Comparison of ENCODE assay signal across 16 cellular contexts in the genomic region with DNA sequence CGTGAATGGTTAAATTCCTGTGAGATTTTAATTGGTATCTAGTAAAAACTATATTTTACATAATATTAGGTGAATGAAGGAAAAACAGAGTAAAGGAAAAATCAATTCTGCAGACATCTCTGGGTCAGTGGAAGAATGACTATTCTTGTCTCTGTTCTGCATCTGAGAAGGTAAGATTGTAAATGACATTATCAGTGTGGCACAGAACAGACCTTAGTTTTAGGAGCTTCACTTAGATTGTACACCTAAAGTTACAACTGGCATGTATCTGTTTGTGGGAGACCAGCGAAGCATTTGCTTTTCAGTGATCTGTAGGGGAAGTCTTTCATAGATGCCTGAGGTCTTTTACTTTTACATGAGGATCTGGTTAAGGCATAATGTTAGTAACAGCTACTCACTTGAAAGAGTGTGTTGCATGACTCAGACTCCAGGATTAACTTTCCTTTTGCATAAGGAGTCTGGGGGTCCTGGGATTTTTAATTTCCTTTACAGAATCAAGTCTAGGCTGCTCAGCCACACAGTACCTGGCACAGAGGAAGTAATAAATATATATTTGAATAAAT. TPM values are rescaled to one million over a fixed set of nuclear protein-coding genes. Genes with fewer than 3 reads are reported as not detected.
DNase-seq lines count a peak whose midpoint lies in the region; ATAC-seq, FAIRE-seq and TF ChIP-seq lines count a peak whose summit lies in the region.
"Had no signal": no experiment of that assay in that cellular context is flagged by ENCODE, and none has a peak within 500 bp of the region (broad histone marks: within the 10 kb centered on the region; RNA-seq: fewer than 3 reads in every experiment).

No MANE protein-coding gene starts in this region.

- no peaks in the 10 kb centered on the region for H3K4me1 ChIP-seq in GM12878 (ENCODE audit: control insufficient read depth, insufficient read depth, low read length)
- H3K4me1 ChIP-seq in keratinocyte (ENCODE audit: control insufficient read depth, extremely low read depth, insufficient read depth, low read length) = peaks cover 13% of the 10 kb centered on the region
- H3K4me1 ChIP-seq in esophagus muscularis mucosa = peaks cover 7 to 25% (median 17%) of the 10 kb centered on the region in 4 donors
- H3K4me1 ChIP-seq: parathyroid adenoma, testis had no signal

- dilution Hi-C loops in keratinocyte (cut with MboI; ENCODE audit: extremely low pct_ligation_motif_present, low sequenced_read_pairs) = no loop called here

- TF ChIP-seq POLR2A in GM12878 (IDR thresholded peaks at IDR 0.05; ENCODE audit: low read depth, low read length) = no peak
- no peak for TF ChIP-seq POLR2A in esophagus muscularis mucosa (IDR thresholded peaks at IDR 0.05; ENCODE audit: low read depth)

- H4K20me1 ChIP-seq in GM12878 (ENCODE audit: control insufficient read depth, insufficient read depth) (no peaks in the 10 kb centered on the region), keratinocyte (ENCODE audit: control insufficient read depth, extremely low read depth, insufficient read depth, low read length) (no peaks in the 10 kb centered on the region)

- SMC1A ChIA-PET in GM12878 (lab: Charles Lee; ENCODE audit: uncharacterized antibody, unreplicated experiment) = interaction anchor here (0.6 to 1.6 kb wide), 4 partner anchors 8 to 123 kb away, joined by 3 to 4 read pairs (median 3); no protein-coding TSS in a partner anchor

- CTCF ChIA-PET in GM12878 (lab: Yijun Ruan, JAX) = interaction anchor here (1.2 kb wide), 1 partner anchor 21 kb away, joined by 3 read pairs; no protein-coding TSS in a partner anchor

- peak; percentile 30 for ATAC-seq in GM12878
- ATAC-seq in HG02610 (IDR thresholded peaks at IDR 0.05; ENCODE audit: unreplicated experiment) = no peak

- WGBS in GM12878 (ENCODE audit: insufficient coverage, insufficient replicate concordance, low lambda C conversion rate, missing lambda C conversion rate) = 75% methylated on average over 2 of the region's 2 CpGs
- WGBS in esophagus muscularis mucosa = 86% methylated on average over 2 of the region's 2 CpGs

- no peak overlapping the region for H3K9ac ChIP-seq in GM12878 (ENCODE audit: control insufficient read depth, insufficient read depth, low read length)
- no peak overlapping the region for H3K9ac ChIP-seq in keratinocyte (ENCODE audit: control insufficient read depth, extremely low read depth, insufficient read depth, low read length)
- H3K9ac ChIP-seq: parathyroid adenoma had no signal

- RAD21 ChIA-PET in GM12878 (lab: Charles Lee; ENCODE audit: unreplicated experiment) = no interaction called here

- BruUV-seq in GM12878 (replicated peaks; lab: Mats Ljungman, UMichigan) = no TSS peak

- POLR2A ChIA-PET in GM12878 (lab: Charles Lee) = no interaction called here

- H3K36me3 ChIP-seq in GM12878 (ENCODE audit: control insufficient read depth in 2 of 2, insufficient read depth in 2 of 2, low read length in 1 of 2) (no peaks in the 10 kb centered on the region; a peak in 1 of 4 replicates), keratinocyte (ENCODE audit: control insufficient read depth in 2 of 2, extremely low read depth in 1 of 2, insufficient read depth in 2 of 2, low read length in 2 of 2) (no peaks in the 10 kb centered on the region), esophagus muscularis mucosa (no peaks in the 10 kb centered on the region)
- H3K36me3 ChIP-seq: MG63 had no signal

- H3K9me1 ChIP-seq in keratinocyte (ENCODE audit: control insufficient read depth, extremely low read depth, insufficient read depth, low read length) = no peaks in the 10 kb centered on the region

- H2AFZ ChIP-seq in GM12878 (ENCODE audit: control insufficient read depth, low read depth, low read length) (no peak overlapping the region), keratinocyte (ENCODE audit: control insufficient read depth, low read length) (no peak overlapping the region)
- H2AFZ ChIP-seq: parathyroid adenoma had no signal

- TF ChIP-seq RAD21 in GM12878 (IDR thresholded peaks at IDR 0.05; ENCODE audit: insufficient read depth, low read depth, low read length) = no peak

- in situ Hi-C loops in GM12878 (cut with MboI) = no loop called here

- intact Hi-C loops in GM12878 (cut with micrococcal nuclease; ENCODE audit: unreplicated experiment) (no loop called here), esophagus muscularis mucosa (cut with DNase I) (no loop called here)

- TF ChIP-seq CTCF in AG10803 (conservative IDR thresholded peaks at IDR 0.05; ENCODE audit: low read length) = no peak
- TF ChIP-seq CTCF in GM12878 (IDR thresholded peaks at IDR 0.05 in 2 of 3, conservative IDR thresholded peaks at IDR 0.05 in 1 of 3; ENCODE audit: control insufficient read depth in 2 of 3, extremely low read depth in 1 of 3, insufficient read depth in 1 of 3, low read depth in 3 of 3, low read length in 3 of 3) = no peak
- TF ChIP-seq CTCF in keratinocyte (optimal IDR thresholded peaks at IDR 0.05 in 1 of 3, IDR thresholded peaks at IDR 0.05 in 1 of 3, conservative IDR thresholded peaks at IDR 0.05 in 1 of 3; ENCODE audit: extremely low read depth in 1 of 3, insufficient read depth in 2 of 3, low read length in 3 of 3) = no peak
- TF ChIP-seq CTCF in esophagus muscularis mucosa (IDR thresholded peaks at IDR 0.05) = no peak

- TF ChIP-seq EP300 in GM12878 (IDR thresholded peaks at IDR 0.05; ENCODE audit: borderline replicate concordance in 1 of 2, control insufficient read depth in 1 of 2, low read depth in 2 of 2, low read length in 2 of 2) (no peak), esophagus muscularis mucosa (IDR thresholded peaks at IDR 0.05) (no peak)

- no peaks in the 10 kb centered on the region for H3K9me3 ChIP-seq in GM12878 (replicated peaks; ENCODE audit: control insufficient read depth, insufficient read depth, low read length)
- no peaks in the 10 kb centered on the region for H3K9me3 ChIP-seq in keratinocyte (ENCODE audit: control insufficient read depth, low read depth, low read length)
- H3K9me3 ChIP-seq in esophagus muscularis mucosa = no peaks in the 10 kb centered on the region
- H3K9me3 ChIP-seq: MG63, testis had no signal

- no peak for FAIRE-seq in GM12878 (lab: Jason Lieb, UNC)
- peak; percentile 73 for FAIRE-seq in keratinocyte (lab: Jason Lieb, UNC)

- H3K4me2 ChIP-seq in GM12878 (ENCODE audit: control insufficient read depth, insufficient read depth) (no peak overlapping the region), keratinocyte (ENCODE audit: control insufficient read depth, extremely low read depth, insufficient read depth, low read depth, low read length) (peak overlapping the region; percentile 40)

- peaks cover 1% of the 10 kb centered on the region for H3K79me2 ChIP-seq in GM12878 (ENCODE audit: control insufficient read depth, insufficient read depth, low read length)
- peaks cover 63% of the 10 kb centered on the region for H3K79me2 ChIP-seq in keratinocyte (ENCODE audit: control insufficient read depth, insufficient read depth, low read length)

- H3K27me3 ChIP-seq in GM12878 (replicated peaks in 1 of 2; ENCODE audit: control insufficient read depth in 2 of 2, insufficient read depth in 2 of 2, low read length in 1 of 2) (no peaks in the 10 kb centered on the region), keratinocyte (ENCODE audit: control insufficient read depth, extremely low read depth, insufficient read depth, low read length) (no peaks in the 10 kb centered on the region), esophagus muscularis mucosa (no peaks in the 10 kb centered on the region)
- H3K27me3 ChIP-seq: MG63, testis had no signal

- DNase-seq in AG10803 (ENCODE audit: low read depth) (peak; percentile 58), Kasumi-1 (lab: John Stamatoyannopoulos, UW) (peak; percentile 26 to 34), GM12878 (ENCODE audit: low read depth, low spot score) (no peak), keratinocyte (ENCODE audit: low read depth, low spot score) (no peak), SIG-M5 treated with dmso at 0.1 percent for 504 hours (lab: John Stamatoyannopoulos, UW; ENCODE audit: unreplicated experiment) (no peak), esophagus muscularis mucosa (ENCODE audit: extremely low spot score) (no peak), pons (ENCODE audit: low spot score) (no peak)
- DNase-seq: activated CD4-positive, alpha-beta T cell treated with anti-CD3 and anti-CD28 coated beads, Interleukin-2, amount 50 U/mL, for 4 hours; H7; MG63; NCI-H524 treated with DMSO at 0.1 percent for 48 hours; stimulated activated CD4-positive, alpha-beta T cell treated with anti-CD3 and anti-CD28 coated beads, Interleukin-4, amount 100 ng/mL, for 24 hours; testis had no signal

- H3K27ac ChIP-seq in GM12878 (ENCODE audit: control insufficient read depth, insufficient read depth) (no peak overlapping the region), keratinocyte (ENCODE audit: control insufficient read depth, insufficient read depth, low read length) (no peak overlapping the region), esophagus muscularis mucosa (replicated peaks in 1 of 4) (no peak overlapping the region)
- H3K27ac ChIP-seq: C4-2B, parathyroid adenoma, testis had no signal

- no peak overlapping the region for H3K4me3 ChIP-seq in AG10803 (ENCODE audit: low read length)
- no peak overlapping the region for H3K4me3 ChIP-seq in GM12878
- no peak overlapping the region for H3K4me3 ChIP-seq in keratinocyte (ENCODE audit: control insufficient read depth in 2 of 3, extremely low read depth in 1 of 3, insufficient read depth in 2 of 3, low read depth in 1 of 3, low read length in 3 of 3)
- no peak overlapping the region for H3K4me3 ChIP-seq in esophagus muscularis mucosa
- H3K4me3 ChIP-seq: MG63, testis had no signal

RNA-seq across cellular contexts. Expression of a gene that starts 56.2 kb away (rescaled TPM):
- total RNA-seq in GM12878 (2013; cell fraction: nucleolus; rRNA removed) = 574 and 586 TPM in 2 replicates
- 56.9 and 61.2 TPM in 2 replicates for total RNA-seq in GM12878 (2014; rRNA removed)
- 83.3 and 91.2 TPM in 2 replicates for total RNA-seq in GM12878 (2014; rRNA removed; fragmentation: Illumina TruSeq; extraction: Trizol)
- 54.2 and 60.2 TPM in 2 replicates for total RNA-seq in GM12878 (2021)
- polyA plus RNA-seq in GM12878 (2011; ENCODE audit: low read depth) = 36.5 TPM
- 59.4 and 83.9 TPM in 2 replicates for polyA plus RNA-seq in GM12878 (2011; rRNA removed)
- polyA plus RNA-seq in GM12878 (2011; cell fraction: cytosol; rRNA removed) = 23.9 and 32.5 TPM in 2 replicates
- polyA plus RNA-seq in GM12878 (2011; cell fraction: nucleus; rRNA removed) = 78.7 and 79.2 TPM in 2 replicates
- 44.7 and 49.2 TPM in 2 replicates for polyA plus RNA-seq in GM12878 (2012)
- 63.2 and 80.5 TPM in 2 replicates for polyA plus RNA-seq in GM12878 (2014; fragmentation: Illumina TruSeq; extraction: Trizol)
- 10 to 100 TPM; 31.2 to 42.6 TPM for polyA plus RNA-seq in GM12878 (2014; fragmentation: Nextera tagmentation; extraction: Ambion mirVana)
- 40.3 and 41.0 TPM in 2 replicates for polyA plus RNA-seq in GM12878 (2014; rRNA removed)
- polyA plus RNA-seq in GM12878 (2016; fragmentation: Nextera tagmentation; extraction: Ambion mirVana) = 10 to 100 TPM; 44.5 to 44.7 TPM
- polyA minus RNA-seq in GM12878 (2011; rRNA and poly(A)+ RNA removed) = 162 and 205 TPM in 2 replicates
- polyA minus RNA-seq in GM12878 (2011; cell fraction: cytosol; rRNA and poly(A)+ RNA removed) = 27.7 and 34.4 TPM in 2 replicates
- polyA minus RNA-seq in GM12878 (2011; cell fraction: nucleus; rRNA and poly(A)+ RNA removed) = 127 and 142 TPM in 2 replicates
- 24.9 to 38.2 TPM (median 26.6 TPM) in 3 replicates for polyA plus RNA-seq in keratinocyte
- 81.0 TPM for polyA plus RNA-seq in keratinocyte (2011; ENCODE audit: low read depth)
- polyA plus RNA-seq in keratinocyte (2011; cell fraction: cytosol; rRNA removed) = 9.0 and 22.2 TPM in 2 replicates
- 49.7 and 62.2 TPM in 2 replicates for polyA plus RNA-seq in keratinocyte (2011; cell fraction: nucleus; rRNA removed)
- polyA plus RNA-seq in keratinocyte (2012; ENCODE audit: low replicate concordance) = 18.7 and 43.8 TPM in 2 replicates
- 19.1 to 117 TPM (median 79.7 TPM) in 3 replicates for polyA minus RNA-seq in keratinocyte
- polyA minus RNA-seq in keratinocyte (2011; cell fraction: cytosol; rRNA and poly(A)+ RNA removed) = 17.8 TPM
- 94.4 and 166 TPM in 2 replicates for polyA minus RNA-seq in keratinocyte (2011; cell fraction: nucleus; rRNA and poly(A)+ RNA removed)
- total RNA-seq in esophagus muscularis mucosa = 10 to 100 TPM; 60.3 to 89.7 (median 79.8) TPM

Comparison
In these comparisons a context has a peak if more than half of its experiments do, and no peak if none do; other contexts are left out.
1. DNase-seq: peak in AG10803 (single experiment) and Kasumi-1 (2 of 2); none in GM12878 (single experiment), keratinocyte (single experiment), SIG-M5 treated with dmso at 0.1 percent for 504 hours (single experiment), esophagus muscularis mucosa (single experiment) and pons (single experiment).